8 cellular contexts compared by ENCODE assay signal in genomic region chr20:36305602-36306556, GRCh38. TPM values are rescaled to one million over a fixed set of nuclear protein-coding genes. Genes with fewer than 3 reads are reported as not detected.
DNase-seq lines count a peak whose midpoint lies in the region; ATAC-seq and TF ChIP-seq lines count a peak whose summit lies in the region.

Gene DLGAP4 (plus strand): TSS chr20:36306339. CDS start chr20:36431718, 125,379 bp downstream.

- CTCF ChIA-PET in activated CD8-positive, alpha-beta T cell treated with anti-CD3 and anti-CD28 coated beads, Interleukin-2, amount 10 ng/mL, durations not matched to agents 7 days and 5 days (lab: Charles Lee), result no interaction called here

- TF ChIP-seq CTCF in HFFc6 (IDR thresholded peaks at IDR 0.05) (no peak), right atrium auricular region (IDR thresholded peaks at IDR 0.05) (no peak), sigmoid colon (IDR thresholded peaks at IDR 0.05) (no peak)

- H3K36me3 ChIP-seq in right atrium auricular region (no peaks in the 10 kb centered on the region), sigmoid colon (no peaks in the 10 kb centered on the region)

- H3K27me3 Mint-ChIP-seq in HFFc6 (ENCODE audit: insufficient read depth), result peaks cover 46% of the 10 kb centered on the region
- H3K27me3 Mint-ChIP-seq in activated CD8-positive, alpha-beta T cell treated with anti-CD3 and anti-CD28 coated beads, Interleukin-2, amount 10 ng/mL, durations not matched to agents 7 days and 5 days (ENCODE audit: low read depth), result peaks cover 57% of the 10 kb centered on the region

- no peak within 1 kb of the TSS for H3K27ac Mint-ChIP-seq in HFFc6
- no peak within 1 kb of the TSS for H3K27ac Mint-ChIP-seq in activated CD8-positive, alpha-beta T cell treated with anti-CD3 and anti-CD28 coated beads, Interleukin-2, amount 10 ng/mL, durations not matched to agents 7 days and 5 days

- H3K27me3 ChIP-seq in right atrium auricular region (peaks cover 5 to 25% of the 10 kb centered on the region in 2 donors), sigmoid colon (peaks cover 32 to 93% (median 71%) of the 10 kb centered on the region in 3 donors)

- H3K27ac ChIP-seq in right atrium auricular region, result no peak within 1 kb of the TSS
- no peak within 1 kb of the TSS for H3K27ac ChIP-seq in sigmoid colon

- H3K4me3 Mint-ChIP-seq in HFFc6, result no peak within 1 kb of the TSS
- H3K4me3 Mint-ChIP-seq in activated CD8-positive, alpha-beta T cell treated with anti-CD3 and anti-CD28 coated beads, Interleukin-2, amount 10 ng/mL, durations not matched to agents 7 days and 5 days, result no peak within 1 kb of the TSS

- WGBS in sigmoid colon, 2 donors, result 3 to 4% methylated on average over 94 to 96 of the region's 96 CpGs

- no peak for TF ChIP-seq EP300 in sigmoid colon (IDR thresholded peaks at IDR 0.05)

- H3K4me1 ChIP-seq in right atrium auricular region (peaks cover 0 to 15% of the 10 kb centered on the region in 2 donors), sigmoid colon (peaks cover 0 to 19% (median 16%) of the 10 kb centered on the region in 4 donors)

- no peak for ATAC-seq in activated CD8-positive, alpha-beta T cell treated with anti-CD3 and anti-CD28 coated beads, Interleukin-2, amount 10 ng/mL, durations not matched to agents 7 days and 5 days
- ATAC-seq in GM18861 (IDR thresholded peaks at IDR 0.05; ENCODE audit: unreplicated experiment), result no peak
- no peak for ATAC-seq in GM21526 (IDR thresholded peaks at IDR 0.05; ENCODE audit: low FRiP score, unreplicated experiment)

- no peaks in the 10 kb centered on the region for H3K9me3 Mint-ChIP-seq in HFFc6
- H3K9me3 Mint-ChIP-seq in activated CD8-positive, alpha-beta T cell treated with anti-CD3 and anti-CD28 coated beads, Interleukin-2, amount 10 ng/mL, durations not matched to agents 7 days and 5 days (ENCODE audit: insufficient read depth), result no peaks in the 10 kb centered on the region

- intact Hi-C loops in sigmoid colon (cut with DNase I), result no loop called here

- H3K9me3 ChIP-seq in right atrium auricular region (no peaks in the 10 kb centered on the region), sigmoid colon (no peaks in the 10 kb centered on the region)

- H3K36me3 Mint-ChIP-seq in HFFc6 (ENCODE audit: low read depth), result no peaks in the 10 kb centered on the region
- H3K36me3 Mint-ChIP-seq in activated CD8-positive, alpha-beta T cell treated with anti-CD3 and anti-CD28 coated beads, Interleukin-2, amount 10 ng/mL, durations not matched to agents 7 days and 5 days (ENCODE audit: low read depth), result no peaks in the 10 kb centered on the region

- no peak for TF ChIP-seq POLR2A in sigmoid colon (IDR thresholded peaks at IDR 0.05)

- peak within 1 kb of the TSS in 1 of 2 donors; percentile 40 for H3K4me3 ChIP-seq in right atrium auricular region
- H3K4me3 ChIP-seq in sigmoid colon, result peak within 1 kb of the TSS in 3 of 4 donors; percentile 19 to 40 (median 39)

- POLR2A ChIA-PET in activated CD8-positive, alpha-beta T cell treated with anti-CD3 and anti-CD28 coated beads, Interleukin-2, amount 10 ng/mL, durations not matched to agents 7 days and 5 days (lab: Charles Lee), result no interaction called here

- DNase-seq in HFFc6 (no peak), right atrium auricular region (ENCODE audit: low spot score) (peak; percentile 11), sigmoid colon (peak; percentile 45), SKM-1 treated with dmso at 0.1 percent for 144 hours (lab: John Stamatoyannopoulos, UW; ENCODE audit: unreplicated experiment) (no peak), HuH-7.5 (ENCODE audit: low spot score) (no peak)
- no peak for DNase-seq in activated CD8-positive, alpha-beta T cell treated with anti-CD3 and anti-CD28 coated beads, Interleukin-2, amount 10 ng/mL, durations not matched to agents 7 days and 5 days

- no peaks in the 10 kb centered on the region for H3K4me1 Mint-ChIP-seq in HFFc6 (ENCODE audit: low read depth)
- H3K4me1 Mint-ChIP-seq in activated CD8-positive, alpha-beta T cell treated with anti-CD3 and anti-CD28 coated beads, Interleukin-2, amount 10 ng/mL, durations not matched to agents 7 days and 5 days (ENCODE audit: low read depth), result peaks cover 2% of the 10 kb centered on the region

RNA-seq across cellular contexts. Expression of gene DLGAP4, which starts in this region (rescaled TPM):
- 100 to 1,000 TPM; 118 to 150 (median 140) TPM for total RNA-seq in HFFc6 (2021; fragmentation: NEBNext Ultra II Directional; extraction: Animal tissue kit (Norgen Biotek cat#: 25700))
- total RNA-seq in activated CD8-positive, alpha-beta T cell treated with anti-CD3 and anti-CD28 coated beads, Interleukin-2, amount 10 ng/mL, durations not matched to agents 7 days and 5 days, result 10 to 100 TPM; 19.9 to 23.6 TPM
- 10 to 100 TPM; 30.0 to 50.2 TPM for total RNA-seq in right atrium auricular region
- 10 to 100 TPM; 21.0 to 60.7 (median 37.5) TPM for total RNA-seq in sigmoid colon
- polyA plus RNA-seq in sigmoid colon, result 10 to 100 TPM; 21.7 to 36.9 (median 23.4) TPM

Comparison
In these comparisons a context has a peak if more than half of its experiments do, and no peak if none do; other contexts are left out.
1. DNase-seq: peak in right atrium auricular region (single experiment) and sigmoid colon (single experiment); none in HFFc6 (single experiment), activated CD8-positive, alpha-beta T cell treated with anti-CD3 and anti-CD28 coated beads, Interleukin-2, amount 10 ng/mL, durations not matched to agents 7 days and 5 days (single experiment), SKM-1 treated with dmso at 0.1 percent for 144 hours (single experiment) and HuH-7.5 (single experiment).